ENCODE assay signal across 19 cellular contexts in genomic region chr3:128702391-128702790, GRCh38. TPM values are rescaled to one million over a fixed set of nuclear protein-coding genes. Genes with fewer than 3 reads are reported as not detected.
A peak's percentile ranks its signal among the peaks of the same experiment; 100 is the strongest.
DNase-seq lines count a peak whose midpoint lies in the region; ATAC-seq and TF ChIP-seq lines count a peak whose summit lies in the region.
"Had no signal": no experiment of that assay in that cellular context is flagged by ENCODE, and none has a peak within 500 bp of the region (broad histone marks: within the 10 kb centered on the region; RNA-seq: fewer than 3 reads in every experiment).

No MANE protein-coding gene starts in this region.

- H3K27ac ChIP-seq in GM23248: no peak overlapping the region
- H3K27ac ChIP-seq in epithelial cell of prostate: peak overlapping the region; percentile 10
- peak overlapping the region; percentile 31 for H3K27ac ChIP-seq in stomach smooth muscle (ENCODE audit: low read length)

- no peaks in the 10 kb centered on the region for H3K9me2 ChIP-seq in GM23248 (ENCODE audit: insufficient read depth)

- H3K9ac ChIP-seq in GM23248: no peak overlapping the region
- H3K9ac ChIP-seq in stomach smooth muscle (ENCODE audit: low read length in 2 of 2): no peak overlapping the region

- H4K20me1 ChIP-seq in GM23248 (ENCODE audit: insufficient read depth): no peaks in the 10 kb centered on the region

- no peaks in the 10 kb centered on the region for H3K79me2 ChIP-seq in GM23248 (ENCODE audit: insufficient read depth)

- H2AFZ ChIP-seq in GM23248: no peak overlapping the region

- no peak overlapping the region for H3K4me3 ChIP-seq in GM23248
- H3K4me3 ChIP-seq in stomach smooth muscle (ENCODE audit: low read length in 2 of 2): no peak overlapping the region
- H3K4me3 ChIP-seq in BE2C (ENCODE audit: low read depth, low read length): no peak overlapping the region
- H3K4me3 ChIP-seq: GM23338 had no signal

- in situ Hi-C loops in GM23248 (cut with MboI): no loop called here

- H3K9me3 ChIP-seq in GM23248 (ENCODE audit: low read depth) (no peaks in the 10 kb centered on the region), stomach smooth muscle (ENCODE audit: control insufficient read depth in 2 of 2, low read length in 2 of 2) (no peaks in the 10 kb centered on the region), BE2C (no peaks in the 10 kb centered on the region)

- ATAC-seq in HG02981 (IDR thresholded peaks at IDR 0.05; ENCODE audit: unreplicated experiment) (no peak), HG03439 (IDR thresholded peaks at IDR 0.05; ENCODE audit: unreplicated experiment) (no peak)
- ATAC-seq: GM23338, Panc1, T-cell had no signal

- WGBS in GM23248 (ENCODE audit: low coverage in 1 of 2, low lambda C conversion rate in 2 of 2, missing lambda C conversion rate in 2 of 2), 2 experiments: 48 to 60% methylated on average over 3 of the region's 3 CpGs

- H3K27me3 ChIP-seq in GM23248 (replicated peaks; ENCODE audit: insufficient read depth) (no peaks in the 10 kb centered on the region; the same call in 1 of the 2 replicates), stomach smooth muscle (ENCODE audit: control insufficient read depth in 1 of 2, insufficient read depth in 2 of 2, low read length in 2 of 2) (no peaks in the 10 kb centered on the region), BE2C (no peaks in the 10 kb centered on the region)

- H3K4me2 ChIP-seq in GM23248 (ENCODE audit: unreplicated experiment): no peak overlapping the region
- H3K4me2 ChIP-seq: GM23338 had no signal

- peak; percentile 23 for DNase-seq in NCI-H2196 (lab: John Stamatoyannopoulos, UW; ENCODE audit: unreplicated experiment)
- DNase-seq in NCI-H2196 treated with DMSO at 0.1 percent for 48 hours (lab: John Stamatoyannopoulos, UW; ENCODE audit: unreplicated experiment): no peak
- peak; percentile 26 for DNase-seq in GM23248
- DNase-seq in epithelial cell of prostate (ENCODE audit: low read depth, low spot score): no peak
- DNase-seq in BE2C: no peak
- DNase-seq: 8988T, AML-193, DMS79, HCEC 1CT, NCI-H1105 treated with DMSO at 0.1 percent for 48 hours, NCI-H1694, NCI-H510A, SIG-M5, T-cell had no signal

- H3K4me1 ChIP-seq in GM23248 (ENCODE audit: insufficient read depth): no peaks in the 10 kb centered on the region
- H3K4me1 ChIP-seq in stomach smooth muscle (ENCODE audit: control insufficient read depth, insufficient read depth, low read length): peaks cover 16% of the 10 kb centered on the region
- peaks cover 16% of the 10 kb centered on the region for H3K4me1 ChIP-seq in BE2C

- H3K36me3 ChIP-seq in GM23248 (ENCODE audit: low read depth) (no peaks in the 10 kb centered on the region), stomach smooth muscle (ENCODE audit: control insufficient read depth in 2 of 2, insufficient read depth in 2 of 2, low read length in 2 of 2) (no peaks in the 10 kb centered on the region), BE2C (no peaks in the 10 kb centered on the region)

- TF ChIP-seq CTCF in BE2C (IDR thresholded peaks at IDR 0.05; ENCODE audit: low read depth, low read length): no peak

- no peaks in the 10 kb centered on the region for H3F3A ChIP-seq in GM23248 (ENCODE audit: insufficient read depth)

RNA-seq across cellular contexts. Expression of gene RAB7A, which starts 23.6 kb away (rescaled TPM):
- total RNA-seq in GM23248 (2014; rRNA removed; shearing (Covaris generic)): 55.1 and 71.3 TPM in 2 replicates
- polyA plus RNA-seq in GM23248 (2016; fragmentation: Nextera tagmentation; extraction: Ambion mirVana): 255 TPM in 2 replicates
- polyA plus RNA-seq in BE2C (2012; ENCODE audit: insufficient read depth, insufficient read length, low read depth): 342 TPM

RNA-seq across cellular contexts. Expression of gene RPN1, which starts 51.8 kb away (rescaled TPM):
- total RNA-seq in GM23248 (2014; rRNA removed; shearing (Covaris generic)): 393 and 395 TPM in 2 replicates
- 330 and 345 TPM in 2 replicates for polyA plus RNA-seq in GM23248 (2016; fragmentation: Nextera tagmentation; extraction: Ambion mirVana)
- polyA plus RNA-seq in BE2C (2012; ENCODE audit: insufficient read depth, insufficient read length, low read depth): 221 TPM

Comparison
In these comparisons a context has a peak if more than half of its experiments do, and no peak if none do; other contexts are left out.
1. DNase-seq: peak in NCI-H2196 (single experiment) and GM23248 (single experiment); none in NCI-H2196 treated with DMSO at 0.1 percent for 48 hours (single experiment), epithelial cell of prostate (single experiment) and BE2C (single experiment).